9 cellular contexts compared by ENCODE assay signal in the genomic region with DNA sequence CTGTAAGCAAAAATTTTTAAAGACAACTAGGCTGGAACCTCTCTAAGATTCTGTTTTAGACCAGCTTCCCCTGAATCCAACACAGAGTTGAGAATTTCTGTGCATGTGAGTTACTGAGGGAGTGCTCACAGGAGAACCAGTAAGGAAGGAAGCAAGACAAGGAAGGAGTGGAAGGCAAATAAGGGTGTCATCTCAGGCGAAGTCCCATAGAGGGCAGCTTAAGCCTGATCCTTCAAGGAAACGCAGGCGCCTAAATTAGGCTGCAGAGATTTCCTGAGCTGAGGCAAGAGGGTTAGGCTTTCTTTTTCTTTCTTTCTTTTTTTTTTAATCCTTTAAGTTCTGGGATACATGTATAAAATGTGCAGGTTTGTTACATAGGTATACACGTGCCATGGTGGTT.
DNase-seq lines count a peak whose midpoint lies in the region; ATAC-seq and TF ChIP-seq lines count a peak whose summit lies in the region.
"Had no signal": no experiment of that assay in that cellular context is flagged by ENCODE, and none has a peak within 500 bp of the region (broad histone marks: within the 10 kb centered on the region; RNA-seq: fewer than 3 reads in every experiment).

No MANE protein-coding gene starts in this region.

- DNase-seq in AG09319 (ENCODE audit: extremely low read depth, low read depth) (peak; percentile 63), HK-2 (ENCODE audit: unreplicated experiment) (peak; percentile 6), astrocyte of the spinal cord (ENCODE audit: low read depth, low spot score) (peak; percentile 42), kidney tubule cell (ENCODE audit: low spot score) (peak; percentile 35)
- DNase-seq in activated CD4-positive, CD25-positive, alpha-beta regulatory T cell treated with anti-CD3 and anti-CD28 coated beads, Interleukin-2, amount 50 U/mL, for 72 hours: no peak
- DNase-seq in stimulated activated CD8-positive, alpha-beta memory T cell treated with anti-CD3 and anti-CD28 coated beads, Interleukin-4, amount 100 ng/mL, for 48 hours: no peak

- TF ChIP-seq CTCF in AG09319 (IDR thresholded peaks at IDR 0.05; ENCODE audit: low read depth, low read length) (peak; percentile 81), astrocyte of the spinal cord (IDR thresholded peaks at IDR 0.05; ENCODE audit: low read depth, low read length) (peak; percentile 41)

- H3K4me3 ChIP-seq in astrocyte of the spinal cord (ENCODE audit: low read depth, low read length): no peak overlapping the region
- H3K4me3 ChIP-seq: tibial nerve had no signal

- in situ Hi-C loops in astrocyte of the spinal cord (cut with HindIII; ENCODE audit: low sequenced_read_pairs): no loop called here

- no peak for ATAC-seq in HG02852 (IDR thresholded peaks at IDR 0.05; ENCODE audit: unreplicated experiment)
- no peak for ATAC-seq in HG02981 (IDR thresholded peaks at IDR 0.05; ENCODE audit: unreplicated experiment)

Comparison
In these comparisons a context has a peak if more than half of its experiments do, and no peak if none do; other contexts are left out.
1. DNase-seq: peak in AG09319 (single experiment), HK-2 (single experiment), astrocyte of the spinal cord (single experiment) and kidney tubule cell (single experiment); none in activated CD4-positive, CD25-positive, alpha-beta regulatory T cell treated with anti-CD3 and anti-CD28 coated beads, Interleukin-2, amount 50 U/mL, for 72 hours (single experiment) and stimulated activated CD8-positive, alpha-beta memory T cell treated with anti-CD3 and anti-CD28 coated beads, Interleukin-4, amount 100 ng/mL, for 48 hours (single experiment).